33 cellular contexts compared by ENCODE assay signal in genomic region chr6:167279766-167280440, GRCh38. TPM values are rescaled to one million over a fixed set of nuclear protein-coding genes. Genes with fewer than 3 reads are reported as not detected.
A peak's percentile ranks its signal among the peaks of the same experiment; 100 is the strongest.
DNase-seq lines count a peak whose midpoint lies in the region; ATAC-seq and TF ChIP-seq lines count a peak whose summit lies in the region.
"Had no signal": no experiment of that assay in that cellular context is flagged by ENCODE, and none has a peak within 500 bp of the region (broad histone marks: within the 10 kb centered on the region; RNA-seq: fewer than 3 reads in every experiment).

No MANE protein-coding gene starts in this region.

- ATAC-seq in WTC11 (peak; percentile 21; the same call in 1 of the 2 replicates), HG02588 (IDR thresholded peaks at IDR 0.05; ENCODE audit: unreplicated experiment) (no peak)
- ATAC-seq in stimulated activated naive B cell treated with anti-CD40 and anti-IgM and Interleukin-4, amounts not matched to agents 10 μg/mL and 1 μg/mL and 100 μg/mL, for 72 hours (replicated peaks): no peak
- ATAC-seq: activated T-cell treated with anti-CD3 and anti-CD28 coated beads, Interleukin-2, amount 50 U/mL, for 4 hours; body of pancreas; naive thymus-derived CD8-positive, alpha-beta T cell; stimulated activated naive CD8-positive, alpha-beta T cell treated with anti-CD3 and anti-CD28 coated beads, Interleukin-15, Interleukin-2, amounts not matched to agents 100 U/mL and 50 U/mL, for 24 hours had no signal

- peaks cover 7% of the 10 kb centered on the region; the same call in 1 of the 2 replicates for H3K9me3 Mint-ChIP-seq in WTC11
- peaks cover 25% of the 10 kb centered on the region for H3K9me3 Mint-ChIP-seq in neural progenitor cell
- H3K9me3 Mint-ChIP-seq in stimulated activated naive B cell treated with anti-CD40 and anti-IgM and Interleukin-4, amounts not matched to agents 10 μg/mL and 1 μg/mL and 100 μg/mL, for 72 hours: no peaks in the 10 kb centered on the region
- H3K9me3 Mint-ChIP-seq: activated CD4-positive, alpha-beta T cell treated with anti-CD3 and anti-CD28 coated beads, Interleukin-2, amount 10 ng/mL, durations not matched to agents 7 days and 5 days; activated T-cell treated with anti-CD3 and anti-CD28 coated beads, Interleukin-2, amount 50 U/mL, for 4 hours; naive thymus-derived CD8-positive, alpha-beta T cell had no signal

- TF ChIP-seq CTCF in WTC11 (IDR thresholded peaks at IDR 0.05) (no peak), neural progenitor cell (IDR thresholded peaks at IDR 0.05) (no peak)

- no peaks in the 10 kb centered on the region for H3K27me3 ChIP-seq in neural progenitor cell
- H3K27me3 ChIP-seq: body of pancreas, testis had no signal

- peak overlapping the region; percentile 78; the same call in 1 of the 2 replicates for H3K27ac Mint-ChIP-seq in WTC11
- H3K27ac Mint-ChIP-seq in neural progenitor cell: peak overlapping the region; percentile 23
- no peak overlapping the region for H3K27ac Mint-ChIP-seq in stimulated activated naive B cell treated with anti-CD40 and anti-IgM and Interleukin-4, amounts not matched to agents 10 μg/mL and 1 μg/mL and 100 μg/mL, for 72 hours
- H3K27ac Mint-ChIP-seq: activated CD4-positive, alpha-beta T cell treated with anti-CD3 and anti-CD28 coated beads, Interleukin-2, amount 10 ng/mL, durations not matched to agents 7 days and 5 days; CD4-positive, CD25-positive, alpha-beta regulatory T cell; naive thymus-derived CD8-positive, alpha-beta T cell had no signal

- DNase-seq in DMS79 treated with DMSO at 0.1 percent for 48 hours (lab: John Stamatoyannopoulos, UW): peak; percentile 41
- DNase-seq in DMS79 (lab: John Stamatoyannopoulos, UW): no peak
- DNase-seq in NCI-H2227 (lab: John Stamatoyannopoulos, UW; ENCODE audit: unreplicated experiment): peak; percentile 68
- no peak for DNase-seq in WTC11 (ENCODE audit: low spot score)
- no peak for DNase-seq in neural progenitor cell (ENCODE audit: low spot score)
- DNase-seq in activated naive CD4-positive, alpha-beta T cell treated with anti-CD3 and anti-CD28 coated beads, Interleukin-2, amount 50 U/mL, for 16 hours: no peak
- DNase-seq in stimulated activated naive B cell treated with anti-CD40 and anti-IgM and Interleukin-4, amounts not matched to agents 10 μg/mL and 1 μg/mL and 100 μg/mL, for 72 hours: no peak
- DNase-seq: 8988T; activated CD4-positive, alpha-beta T cell treated with anti-CD3 and anti-CD28 coated beads, Interleukin-2, amount 10 ng/mL, durations not matched to agents 7 days and 5 days; activated naive CD4-positive, alpha-beta T cell; activated T-cell treated with anti-CD3 and anti-CD28 coated beads, Interleukin-2, amount 50 U/mL, for 4 hours; adrenal gland; body of pancreas; CD4-positive, CD25-positive, alpha-beta regulatory T cell; dorsolateral prefrontal cortex; H9; midbrain; naive thymus-derived CD8-positive, alpha-beta T cell; NCI-H187 treated with DMSO at 0.1 percent for 48 hours; SHP77; stimulated activated naive CD8-positive, alpha-beta T cell treated with anti-CD3 and anti-CD28 coated beads, Interleukin-15, Interleukin-2, amounts not matched to agents 100 U/mL and 50 U/mL, for 24 hours; testis had no signal

- H3F3A ChIP-seq in neural progenitor cell (ENCODE audit: low read depth): no peaks in the 10 kb centered on the region

- peak overlapping the region; percentile 18 for H2AFZ ChIP-seq in neural progenitor cell (replicated peaks)

- H3K36me3 Mint-ChIP-seq in WTC11: peaks cover 9% of the 10 kb centered on the region
- no peaks in the 10 kb centered on the region for H3K36me3 Mint-ChIP-seq in neural progenitor cell
- H3K36me3 Mint-ChIP-seq in stimulated activated naive B cell treated with anti-CD40 and anti-IgM and Interleukin-4, amounts not matched to agents 10 μg/mL and 1 μg/mL and 100 μg/mL, for 72 hours: no peaks in the 10 kb centered on the region
- H3K36me3 Mint-ChIP-seq: naive thymus-derived CD8-positive, alpha-beta T cell had no signal

- CTCF ChIA-PET in WTC11 (lab: Charles Lee): no interaction called here

- peak overlapping the region; percentile 38 for H3K4me3 Mint-ChIP-seq in WTC11
- peak overlapping the region; percentile 17 for H3K4me3 Mint-ChIP-seq in neural progenitor cell
- no peak overlapping the region for H3K4me3 Mint-ChIP-seq in stimulated activated naive B cell treated with anti-CD40 and anti-IgM and Interleukin-4, amounts not matched to agents 10 μg/mL and 1 μg/mL and 100 μg/mL, for 72 hours
- H3K4me3 Mint-ChIP-seq: activated CD4-positive, alpha-beta T cell treated with anti-CD3 and anti-CD28 coated beads, Interleukin-2, amount 10 ng/mL, durations not matched to agents 7 days and 5 days; activated T-cell treated with anti-CD3 and anti-CD28 coated beads, Interleukin-2, amount 50 U/mL, for 4 hours; CD4-positive, CD25-positive, alpha-beta regulatory T cell; naive thymus-derived CD8-positive, alpha-beta T cell had no signal

- H3K4me3 ChIP-seq in neural progenitor cell: no peak overlapping the region
- H3K4me3 ChIP-seq: adrenal gland, body of pancreas, dorsolateral prefrontal cortex, testis had no signal

- POLR2A ChIA-PET in WTC11 (lab: Charles Lee): no interaction called here

- no peaks in the 10 kb centered on the region for H3K79me2 ChIP-seq in neural progenitor cell (ENCODE audit: low read depth)

- H3K36me3 ChIP-seq in neural progenitor cell: no peaks in the 10 kb centered on the region
- H3K36me3 ChIP-seq: adrenal gland had no signal

- H3K9ac ChIP-seq in neural progenitor cell: no peak overlapping the region

- peaks cover 16% of the 10 kb centered on the region for H3K4me1 ChIP-seq in neural progenitor cell
- H3K4me1 ChIP-seq: adrenal gland, body of pancreas, testis had no signal

- H4K20me1 ChIP-seq in neural progenitor cell (ENCODE audit: low read depth): no peaks in the 10 kb centered on the region

- H3K4me2 ChIP-seq in neural progenitor cell: peak overlapping the region; percentile 34

- no peaks in the 10 kb centered on the region for H3K9me3 ChIP-seq in neural progenitor cell (ENCODE audit: low read depth)
- H3K9me3 ChIP-seq: adrenal gland, body of pancreas, testis had no signal

- peaks cover 70% of the 10 kb centered on the region for H3K4me1 Mint-ChIP-seq in WTC11
- H3K4me1 Mint-ChIP-seq in neural progenitor cell: peaks cover 39% of the 10 kb centered on the region
- H3K4me1 Mint-ChIP-seq in stimulated activated naive B cell treated with anti-CD40 and anti-IgM and Interleukin-4, amounts not matched to agents 10 μg/mL and 1 μg/mL and 100 μg/mL, for 72 hours: no peaks in the 10 kb centered on the region
- H3K4me1 Mint-ChIP-seq: activated CD4-positive, alpha-beta T cell treated with anti-CD3 and anti-CD28 coated beads, Interleukin-2, amount 10 ng/mL, durations not matched to agents 7 days and 5 days; CD4-positive, CD25-positive, alpha-beta regulatory T cell; naive thymus-derived CD8-positive, alpha-beta T cell had no signal

- H3K27me3 Mint-ChIP-seq in WTC11 (ENCODE audit: low read depth): peaks cover 13% of the 10 kb centered on the region
- peaks cover 6% of the 10 kb centered on the region for H3K27me3 Mint-ChIP-seq in neural progenitor cell (ENCODE audit: insufficient read depth, low read depth)
- H3K27me3 Mint-ChIP-seq in stimulated activated naive B cell treated with anti-CD40 and anti-IgM and Interleukin-4, amounts not matched to agents 10 μg/mL and 1 μg/mL and 100 μg/mL, for 72 hours: peaks cover 18 to 36% of the 10 kb centered on the region in 2 donors

- no peak overlapping the region for H3K27ac ChIP-seq in neural progenitor cell
- H3K27ac ChIP-seq: adrenal gland, body of pancreas, dorsolateral prefrontal cortex, testis, VCaP had no signal

TF ChIP-seq in WTC11, 78 proteins besides CTCF, POLR2A, EP300 and RAD21 (continues in another document):
- TF ChIP-seq CDX4 (CRISPR knock-in tag; IDR thresholded peaks at IDR 0.05; ENCODE audit: borderline replicate concordance) (no peak), ZBTB43 (CRISPR knock-in tag; IDR thresholded peaks at IDR 0.05) (no peak), ATF6 (CRISPR knock-in tag; IDR thresholded peaks at IDR 0.05) (no peak), FOXK1 (CRISPR knock-in tag; IDR thresholded peaks at IDR 0.05) (no peak), NR2C2 (CRISPR knock-in tag; IDR thresholded peaks at IDR 0.05) (no peak), ZBTB21 (CRISPR knock-in tag; IDR thresholded peaks at IDR 0.05; ENCODE audit: borderline replicate concordance) (no peak), TEAD1 (CRISPR knock-in tag; IDR thresholded peaks at IDR 0.05) (0 out of 2 replicates have a peak, but pooled peaks have one; percentile 48)

RNA-seq across cellular contexts. Expression of gene UNC93A, which starts 11.2 kb away (rescaled TPM):
- total RNA-seq in WTC11 (2021) (0.70 to 3.1 TPM (median 1.8 TPM) in 3 replicates), neural progenitor cell (ENCODE audit: low replicate concordance) (0.28 TPM in 1 of 2 replicates, not detected in the other)
- total RNA-seq: activated CD4-positive, alpha-beta T cell treated with anti-CD3 and anti-CD28 coated beads, Interleukin-2, amount 10 ng/mL, durations not matched to agents 7 days and 5 days; activated T-cell treated with anti-CD3 and anti-CD28 coated beads, Interleukin-2, amount 50 U/mL, for 4 hours; adrenal gland; body of pancreas; CD4-positive, CD25-positive, alpha-beta regulatory T cell; cerebellum; endothelial cell of umbilical vein; fibroblast of lung; glomerular endothelial cell; LHCN-M2; naive thymus-derived CD8-positive, alpha-beta T cell; NCI-H460; omental fat pad; urinary bladder had no signal

RNA-seq across cellular contexts. Expression of gene TTLL2, which starts 45.0 kb away (rescaled TPM):
- total RNA-seq in WTC11 (2021): not detected in 3 replicates
- total RNA-seq in neural progenitor cell (ENCODE audit: low replicate concordance): not detected in 2 replicates
- total RNA-seq: activated CD4-positive, alpha-beta T cell treated with anti-CD3 and anti-CD28 coated beads, Interleukin-2, amount 10 ng/mL, durations not matched to agents 7 days and 5 days; activated T-cell treated with anti-CD3 and anti-CD28 coated beads, Interleukin-2, amount 50 U/mL, for 4 hours; adrenal gland; body of pancreas; CD4-positive, CD25-positive, alpha-beta regulatory T cell; cerebellum; endothelial cell of umbilical vein; fibroblast of lung; glomerular endothelial cell; H9; LHCN-M2; liver; naive thymus-derived CD8-positive, alpha-beta T cell; NCI-H460; omental fat pad; urinary bladder had no signal

Comparison
In these comparisons a context has a peak if more than half of its experiments do, and no peak if none do; other contexts are left out.
1. DNase-seq: peak in DMS79 treated with DMSO at 0.1 percent for 48 hours (single experiment) and NCI-H2227 (single experiment); none in DMS79 (single experiment), WTC11 (single experiment), neural progenitor cell (single experiment), activated naive CD4-positive, alpha-beta T cell treated with anti-CD3 and anti-CD28 coated beads, Interleukin-2, amount 50 U/mL, for 16 hours (single experiment) and stimulated activated naive B cell treated with anti-CD40 and anti-IgM and Interleukin-4, amounts not matched to agents 10 μg/mL and 1 μg/mL and 100 μg/mL, for 72 hours (single experiment).
2. H3K4me3 Mint-ChIP-seq: peak in WTC11 (single experiment) and neural progenitor cell (single experiment); none in stimulated activated naive B cell treated with anti-CD40 and anti-IgM and Interleukin-4, amounts not matched to agents 10 μg/mL and 1 μg/mL and 100 μg/mL, for 72 hours (0 of 2).